ENCODE assay signal across 16 cellular contexts in the genomic region with DNA sequence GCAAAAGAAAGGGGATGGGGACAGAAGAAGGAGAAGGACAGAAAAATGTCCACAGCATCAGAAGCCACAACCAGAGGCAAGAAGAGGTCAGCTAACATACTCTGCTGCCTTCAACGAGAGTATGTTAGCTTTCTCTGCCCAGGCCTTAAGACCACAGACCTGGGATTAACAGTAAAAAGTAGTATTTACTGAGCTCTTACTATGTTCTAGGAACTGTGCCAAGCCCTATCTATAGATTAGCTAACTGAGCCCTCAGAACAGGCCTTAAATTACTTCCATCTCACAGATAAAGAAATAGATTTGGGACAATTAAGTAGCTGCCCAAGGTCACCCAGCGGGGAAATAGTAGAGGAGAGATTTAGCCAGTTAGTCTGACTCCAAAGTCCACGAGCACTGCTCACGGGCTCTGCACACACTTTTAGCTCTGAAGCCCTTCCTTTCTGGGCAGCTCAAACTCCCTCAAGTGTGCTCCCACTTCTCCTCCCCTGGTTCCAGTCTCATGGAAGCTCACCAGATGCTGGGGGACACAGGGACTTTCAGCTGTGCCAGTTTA.
"Had no signal": no experiment of that assay in that cellular context is flagged by ENCODE, and none has a peak within 500 bp of the region (broad histone marks: within the 10 kb centered on the region; RNA-seq: fewer than 3 reads in every experiment).

No MANE protein-coding gene starts in this region.

- H3K4me3 Mint-ChIP-seq: activated CD4-positive, alpha-beta T cell treated with anti-CD3 and anti-CD28 coated beads for 36 hours; activated CD8-positive, alpha-beta T cell treated with anti-CD3 and anti-CD28 coated beads for 36 hours; activated naive CD8-positive, alpha-beta T cell treated with anti-CD3 and anti-CD28 coated beads, Interleukin-2, amount 10 ng/mL, durations not matched to agents 7 days and 5 days; activated T-cell treated with anti-CD3 and anti-CD28 coated beads, Interleukin-2, amount 50 U/mL, for 72 hours; stimulated activated naive B cell treated with anti-CD40 and anti-IgM and Interleukin-4, amounts not matched to agents 10 μg/mL and 1 μg/mL and 100 μg/mL, for 72 hours had no signal

- ATAC-seq: activated CD4-positive, alpha-beta T cell treated with anti-CD3 and anti-CD28 coated beads for 36 hours; activated CD8-positive, alpha-beta T cell treated with anti-CD3 and anti-CD28 coated beads for 36 hours; activated T-cell treated with anti-CD3 and anti-CD28 coated beads, Interleukin-2, amount 50 U/mL, for 72 hours; right cardiac atrium; stimulated activated naive B cell treated with anti-CD40 and anti-IgM and Interleukin-4, amounts not matched to agents 10 μg/mL and 1 μg/mL and 100 μg/mL, for 72 hours had no signal

- H3K27ac ChIP-seq: left ventricle myocardium inferior, neutrophil, VCaP had no signal

- H3K9me3 ChIP-seq: esophagus squamous epithelium, left ventricle myocardium inferior, neutrophil, uterus had no signal

- FAIRE-seq: islet of Langerhans had no signal

- H3K27me3 Mint-ChIP-seq: activated CD4-positive, alpha-beta T cell treated with anti-CD3 and anti-CD28 coated beads for 36 hours; activated naive CD8-positive, alpha-beta T cell treated with anti-CD3 and anti-CD28 coated beads, Interleukin-2, amount 10 ng/mL, durations not matched to agents 7 days and 5 days; stimulated activated naive B cell treated with anti-CD40 and anti-IgM and Interleukin-4, amounts not matched to agents 10 μg/mL and 1 μg/mL and 100 μg/mL, for 72 hours had no signal

- H3K27ac Mint-ChIP-seq: activated CD4-positive, alpha-beta T cell treated with anti-CD3 and anti-CD28 coated beads for 36 hours; activated CD8-positive, alpha-beta T cell treated with anti-CD3 and anti-CD28 coated beads for 36 hours; activated naive CD8-positive, alpha-beta T cell treated with anti-CD3 and anti-CD28 coated beads, Interleukin-2, amount 10 ng/mL, durations not matched to agents 7 days and 5 days; activated T-cell treated with anti-CD3 and anti-CD28 coated beads, Interleukin-2, amount 50 U/mL, for 72 hours had no signal

- H3K27me3 ChIP-seq: esophagus squamous epithelium, neutrophil, uterus had no signal

- H3K9me3 Mint-ChIP-seq: activated CD8-positive, alpha-beta T cell treated with anti-CD3 and anti-CD28 coated beads for 36 hours; activated naive CD8-positive, alpha-beta T cell treated with anti-CD3 and anti-CD28 coated beads, Interleukin-2, amount 10 ng/mL, durations not matched to agents 7 days and 5 days; activated T-cell treated with anti-CD3 and anti-CD28 coated beads, Interleukin-2, amount 50 U/mL, for 72 hours; stimulated activated naive B cell treated with anti-CD40 and anti-IgM and Interleukin-4, amounts not matched to agents 10 μg/mL and 1 μg/mL and 100 μg/mL, for 72 hours had no signal

- DNase-seq: activated CD4-positive, alpha-beta T cell treated with anti-CD3 and anti-CD28 coated beads for 36 hours; activated CD8-positive, alpha-beta memory T cell treated with anti-CD3 and anti-CD28 coated beads, Interleukin-2, amount 50 U/mL, for 4 hours; activated CD8-positive, alpha-beta T cell treated with anti-CD3 and anti-CD28 coated beads for 36 hours; activated naive CD8-positive, alpha-beta T cell treated with anti-CD3 and anti-CD28 coated beads, Interleukin-2, amount 10 ng/mL, durations not matched to agents 7 days and 5 days; activated T-cell treated with anti-CD3 and anti-CD28 coated beads, Interleukin-2, amount 50 U/mL, for 72 hours; aorta; esophagus squamous epithelium; foreskin fibroblast; left ventricle myocardium inferior; right cardiac atrium; stimulated activated naive B cell treated with anti-CD40 and anti-IgM and Interleukin-4, amounts not matched to agents 10 μg/mL and 1 μg/mL and 100 μg/mL, for 72 hours; T1000; uterus had no signal
